Comparison of ENCODE assay signal across 35 cellular contexts in genomic region chr16:7526736-7527135, GRCh38.
"Had no signal": no experiment of that assay in that cellular context is flagged by ENCODE, and none has a peak within 500 bp of the region (broad histone marks: within the 10 kb centered on the region; RNA-seq: fewer than 3 reads in every experiment).

No MANE protein-coding gene starts in this region.

- DNase-seq: Karpas-422, Kasumi-1, KG1, MG63, MM.1S, MV-4-11, NCI-H1048, NCI-H1092, NCI-H1092 treated with DMSO at 0.1 percent for 48 hours, NCI-H1105, NCI-H1105 treated with DMSO at 0.1 percent for 48 hours, NCI-H1417, NCI-H1417 treated with DMSO at 0.1 percent for 48 hours, NCI-H1436, NCI-H1436 treated with DMSO at 0.1 percent for 48 hours, NCI-H146, NCI-H1694, NCI-H1694 treated with DMSO at 0.1 percent for 48 hours, NCI-H187, NCI-H187 treated with DMSO at 0.1 percent for 48 hours, NCI-H1930, NCI-H2029, NCI-H2029 treated with DMSO at 0.1 percent for 48 hours, NCI-H2081, NCI-H2081 treated with DMSO at 0.1 percent for 48 hours, NCI-H2107, NCI-H2171, NCI-H2171 treated with DMSO at 0.1 percent for 48 hours, NCI-H2227 treated with DMSO at 0.1 percent for 48 hours, NCI-H226, NCI-H345, NCI-H446, NCI-H446 treated with DMSO at 0.1 percent for 48 hours, NCI-H510A had no signal

- H3K4me2 ChIP-seq: KMS-11 had no signal

- H3K36me3 ChIP-seq: MG63 had no signal

- H3K4me3 ChIP-seq: MG63 had no signal

- H3K9ac ChIP-seq: KMS-11 had no signal

- H3K9me3 ChIP-seq: MG63 had no signal

- H3K27me3 ChIP-seq: MG63 had no signal

- H3K27ac ChIP-seq: KMS-11 had no signal
